1 cellular context compared by ENCODE assay signal in genomic region chr20:35604444-35604750, GRCh38.
A peak's percentile ranks its signal among the peaks of the same experiment; 100 is the strongest.
TF ChIP-seq lines count a peak whose summit lies in the region.

No MANE protein-coding gene starts in this region.

TF ChIP-seq in HepG2, 621 proteins besides CTCF, POLR2A, EP300 and RAD21:
- TF ChIP-seq MTERF4 (CRISPR knock-in tag; IDR thresholded peaks at IDR 0.05) (no peak), SETDB1 (CRISPR knock-in tag; IDR thresholded peaks at IDR 0.05; ENCODE audit: borderline replicate concordance) (0 out of 2 replicates have a peak, but pooled peaks have one; percentile 6), MZF1 (CRISPR knock-in tag; IDR thresholded peaks at IDR 0.05; ENCODE audit: borderline replicate concordance) (no peak), SIN3B (IDR thresholded peaks at IDR 0.05; ENCODE audit: low read length) (no peak), CEBPG (CRISPR knock-in tag; IDR thresholded peaks at IDR 0.05) (no peak), ZNF746 (CRISPR knock-in tag; IDR thresholded peaks at IDR 0.05) (no peak), ATF2 (CRISPR knock-in tag; IDR thresholded peaks at IDR 0.05) (no peak), STAG1 (CRISPR knock-in tag; IDR thresholded peaks at IDR 0.05) (peak; percentile 63), NR2F6 (IDR thresholded peaks at IDR 0.05) (no peak), NR2F6 (CRISPR knock-in tag; IDR thresholded peaks at IDR 0.05) (peak; percentile 33; the same call in 1 of the 2 replicates), ZNF597 (CRISPR knock-in tag; IDR thresholded peaks at IDR 0.05) (no peak), SOX6 (IDR thresholded peaks at IDR 0.05) (no peak), SOX6 (CRISPR knock-in tag; IDR thresholded peaks at IDR 0.05) (no peak), ZNF713 (CRISPR knock-in tag; IDR thresholded peaks at IDR 0.05) (no peak), TFAP4 (IDR thresholded peaks at IDR 0.05; ENCODE audit: borderline replicate concordance, low read depth) (no peak), ZNF556 (CRISPR knock-in tag; IDR thresholded peaks at IDR 0.05; ENCODE audit: borderline replicate concordance) (no peak), PHF21A (CRISPR knock-in tag; IDR thresholded peaks at IDR 0.05) (no peak), SIX1 (CRISPR knock-in tag; IDR thresholded peaks at IDR 0.05; ENCODE audit: borderline replicate concordance) (peak; percentile 69; the same call in 1 of the 2 replicates), ZNF143 (CRISPR knock-in tag; IDR thresholded peaks at IDR 0.05) (no peak), ATRX (CRISPR knock-in tag; IDR thresholded peaks at IDR 0.05; ENCODE audit: borderline replicate concordance) (no peak), ZBTB7A (CRISPR knock-in tag; IDR thresholded peaks at IDR 0.05) (peak; percentile 50; the same call in 1 of the 2 replicates), KDM4B (CRISPR knock-in tag; IDR thresholded peaks at IDR 0.05) (no peak), ZNF501 (CRISPR knock-in tag; IDR thresholded peaks at IDR 0.05) (0 out of 2 replicates have a peak, but pooled peaks have one; percentile 15), KLF6 (CRISPR knock-in tag; IDR thresholded peaks at IDR 0.05) (no peak), ZFP37 (CRISPR knock-in tag; IDR thresholded peaks at IDR 0.05; ENCODE audit: borderline replicate concordance) (peak; percentile 48; the same call in 1 of the 2 replicates), IKZF5 (CRISPR knock-in tag; IDR thresholded peaks at IDR 0.05) (0 out of 2 replicates have a peak, but pooled peaks have one; percentile 20), ZNF574 (CRISPR knock-in tag; IDR thresholded peaks at IDR 0.05) (peak; percentile 32; the same call in 1 of the 2 replicates), ATF7-NPFF (CRISPR knock-in tag; IDR thresholded peaks at IDR 0.05; ENCODE audit: low read depth) (0 out of 2 replicates have a peak, but pooled peaks have one; percentile 25), TEAD3 (CRISPR knock-in tag; optimal IDR thresholded peaks at IDR 0.05; ENCODE audit: borderline replicate concordance) (peak; percentile 37), HES4 (CRISPR knock-in tag; IDR thresholded peaks at IDR 0.05; ENCODE audit: borderline replicate concordance) (no peak), ZBTB7B (CRISPR knock-in tag; IDR thresholded peaks at IDR 0.05) (peak; percentile 26; the same call in 1 of the 2 replicates), TRIM24 (CRISPR knock-in tag; IDR thresholded peaks at IDR 0.05) (no peak), ZBTB38 (CRISPR knock-in tag; IDR thresholded peaks at IDR 0.05) (0 out of 2 replicates have a peak, but pooled peaks have one; percentile 26), ZNF543 (CRISPR knock-in tag; IDR thresholded peaks at IDR 0.05) (no peak), ZNF354B (CRISPR knock-in tag; IDR thresholded peaks at IDR 0.05) (no peak), ELF4 (CRISPR knock-in tag; IDR thresholded peaks at IDR 0.05; ENCODE audit: borderline replicate concordance) (no peak), ZNF839 (CRISPR knock-in tag; IDR thresholded peaks at IDR 0.05; ENCODE audit: borderline replicate concordance) (no peak), GATAD2A (CRISPR knock-in tag; IDR thresholded peaks at IDR 0.05) (0 out of 2 replicates have a peak, but pooled peaks have one; percentile 13), RBAK (CRISPR knock-in tag; IDR thresholded peaks at IDR 0.05) (no peak), SP4 (CRISPR knock-in tag; IDR thresholded peaks at IDR 0.05) (0 out of 2 replicates have a peak, but pooled peaks have one; percentile 40), XRCC5 (optimal IDR thresholded peaks at IDR 0.05; ENCODE audit: low read length) (peak; percentile 91), ZBTB25 (CRISPR knock-in tag; IDR thresholded peaks at IDR 0.05) (no peak), IRF9 (CRISPR knock-in tag; IDR thresholded peaks at IDR 0.05; ENCODE audit: borderline replicate concordance) (0 out of 2 replicates have a peak, but pooled peaks have one; percentile 36), ETS1 (CRISPR knock-in tag; IDR thresholded peaks at IDR 0.05) (no peak), ZNF878 (CRISPR knock-in tag; IDR thresholded peaks at IDR 0.05) (no peak), DRAP1 (CRISPR knock-in tag; IDR thresholded peaks at IDR 0.05) (no peak), FIP1L1 (IDR thresholded peaks at IDR 0.05; ENCODE audit: borderline replicate concordance, insufficient read depth, low read depth, low read length) (no peak), HNF4G (IDR thresholded peaks at IDR 0.05; ENCODE audit: borderline replicate concordance, low read depth, low read length) (peak; percentile 40; the same call in 1 of the 2 replicates), HNF4G (CRISPR knock-in tag; IDR thresholded peaks at IDR 0.05; ENCODE audit: borderline replicate concordance, low read depth) (no peak), SALL2 (CRISPR knock-in tag; IDR thresholded peaks at IDR 0.05) (no peak), KAT2B (IDR thresholded peaks at IDR 0.05; ENCODE audit: borderline replicate concordance, low read depth, low read length) (0 out of 2 replicates have a peak, but pooled peaks have one; percentile 8), ZBTB34 (CRISPR knock-in tag; IDR thresholded peaks at IDR 0.05) (no peak), SMC3 (IDR thresholded peaks at IDR 0.05; ENCODE audit: low read length) (peak; percentile 55), SCMH1 (CRISPR knock-in tag; IDR thresholded peaks at IDR 0.05; ENCODE audit: borderline replicate concordance) (no peak)
